Comparison of ENCODE assay signal across 8 cellular contexts in the genomic region with DNA sequence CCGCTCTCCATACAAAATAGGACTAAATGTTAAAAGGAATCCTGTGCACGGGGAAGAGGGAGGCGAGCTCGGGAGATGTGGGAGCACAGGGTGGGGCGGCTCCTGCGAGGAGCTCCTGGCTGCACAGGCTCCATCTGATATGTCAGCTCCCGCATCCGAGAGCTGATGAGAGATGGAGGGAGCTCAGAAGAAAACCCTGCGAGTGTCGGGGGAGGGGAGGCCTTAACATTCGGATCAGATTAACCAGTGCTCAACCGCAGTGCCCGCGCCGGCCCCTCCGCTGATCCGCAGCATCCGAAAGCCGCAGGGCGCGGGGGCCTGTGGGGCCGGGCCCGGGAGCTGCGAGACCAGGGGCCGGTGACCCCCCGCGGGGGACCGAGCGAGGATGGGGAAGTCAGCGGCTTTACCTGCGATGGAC. TPM values are rescaled to one million over a fixed set of nuclear protein-coding genes. Genes with fewer than 3 reads are reported as not detected.
DNase-seq lines count a peak whose midpoint lies in the region; ATAC-seq and TF ChIP-seq lines count a peak whose summit lies in the region.

No MANE protein-coding gene starts in this region.

- peak overlapping the region; percentile 54 for H3K4me3 ChIP-seq in HAP-1
- H3K4me3 ChIP-seq in heart right ventricle = peak overlapping the region; percentile 23 to 74 (median 62)
- peak overlapping the region; percentile 78 for H3K4me3 ChIP-seq in trophoblast cell (ENCODE audit: low read depth, low read length)

- peaks cover 9% of the 10 kb centered on the region for H3K4me1 Mint-ChIP-seq in activated naive CD8-positive, alpha-beta T cell treated with anti-CD3 and anti-CD28 coated beads, Interleukin-2, amount 50 U/mL, for 24 hours

- H2BK12ac ChIP-seq in trophoblast cell (ENCODE audit: low read length) = no peak overlapping the region

- peak overlapping the region; percentile 30 for H3K14ac ChIP-seq in trophoblast cell (ENCODE audit: low read length)

- H2AFZ ChIP-seq in trophoblast cell (ENCODE audit: insufficient read depth, low read length, poor library complexity) = peak overlapping the region; percentile 44

- peak overlapping the region; percentile 73 for H3K4me2 ChIP-seq in trophoblast cell (ENCODE audit: low read length)

- no peaks in the 10 kb centered on the region for H3K36me3 Mint-ChIP-seq in activated naive CD8-positive, alpha-beta T cell treated with anti-CD3 and anti-CD28 coated beads, Interleukin-2, amount 50 U/mL, for 24 hours (ENCODE audit: low read depth)

- no peak overlapping the region for H2BK5ac ChIP-seq in trophoblast cell (ENCODE audit: low read depth, low read length, poor library complexity)

- peak overlapping the region; percentile 41 for H4K8ac ChIP-seq in trophoblast cell (ENCODE audit: low read depth, low read length)

- peak overlapping the region; percentile 29 for H3K27ac Mint-ChIP-seq in activated naive CD8-positive, alpha-beta T cell treated with anti-CD3 and anti-CD28 coated beads, Interleukin-2, amount 50 U/mL, for 24 hours

- H3K9ac ChIP-seq in trophoblast cell (ENCODE audit: low read length) = no peak overlapping the region

- TF ChIP-seq CTCF in heart right ventricle (IDR thresholded peaks at IDR 0.05) = no peak

- 1 to 2% methylated on average over 31 of the region's 31 CpGs for WGBS in heart right ventricle, 2 donors
- WGBS in trophoblast cell (ENCODE audit: extremely low coverage, insufficient coverage, insufficient read length) = no CpG with 5 or more reads among the region's 31 CpGs

- H2BK120ac ChIP-seq in trophoblast cell (ENCODE audit: insufficient read depth, low read length, poor library complexity) = no peak overlapping the region

- intact Hi-C loops in heart right ventricle (cut with DNase I) = loop anchor here in 4 of 10 donors (5.0 to 10.0 kb wide), 3 partner anchors 138 to 151 kb away; no protein-coding TSS in a partner anchor

- no peak overlapping the region for H3K23ac ChIP-seq in trophoblast cell (ENCODE audit: low read length)

- H3K79me1 ChIP-seq in trophoblast cell (ENCODE audit: low read length) = peaks cover 3% of the 10 kb centered on the region

- H2AK5ac ChIP-seq in trophoblast cell (ENCODE audit: low read length) = no peak overlapping the region

- in situ Hi-C loops in HAP-1 (cut with MboI; ENCODE audit: low sequenced_read_pairs) = no loop called here

- H3K4me1 ChIP-seq in HAP-1 (peaks cover 5% of the 10 kb centered on the region), heart right ventricle (peaks cover 0 to 22% (median 13%) of the 10 kb centered on the region in 9 donors), trophoblast cell (ENCODE audit: control insufficient read depth in 1 of 2, insufficient read depth in 2 of 2, low read length in 2 of 2) (peaks cover 5 to 10% of the 10 kb centered on the region in 2 experiments)

- H3K9me3 Mint-ChIP-seq in activated naive CD8-positive, alpha-beta T cell treated with anti-CD3 and anti-CD28 coated beads, Interleukin-2, amount 50 U/mL, for 24 hours = no peaks in the 10 kb centered on the region

- H3K27me3 ChIP-seq in HAP-1 (ENCODE audit: low read depth) = no peaks in the 10 kb centered on the region; the same call in 1 of the 2 replicates
- H3K27me3 ChIP-seq in heart right ventricle = peaks cover 0 to 74% (median 46%) of the 10 kb centered on the region in 7 donors
- H3K27me3 ChIP-seq in trophoblast cell (ENCODE audit: insufficient read depth, low read length) = no peaks in the 10 kb centered on the region

- H4K12ac ChIP-seq in trophoblast cell (ENCODE audit: low read depth, low read length) = peak overlapping the region; percentile 21

- H3K9me3 ChIP-seq in HAP-1 = no peaks in the 10 kb centered on the region
- H3K9me3 ChIP-seq in heart right ventricle = no peaks in the 10 kb centered on the region
- no peaks in the 10 kb centered on the region for H3K9me3 ChIP-seq in trophoblast cell (ENCODE audit: insufficient read depth, low read depth, low read length)

- H3K36me3 ChIP-seq in HAP-1 (replicated peaks) (no peaks in the 10 kb centered on the region), heart right ventricle (no peaks in the 10 kb centered on the region), trophoblast cell (ENCODE audit: control insufficient read depth in 1 of 2, insufficient read depth in 2 of 2, low read length in 2 of 2) (no peaks in the 10 kb centered on the region)

- no peak overlapping the region for H3K18ac ChIP-seq in trophoblast cell (ENCODE audit: low read length)

- no peak overlapping the region for H4K91ac ChIP-seq in trophoblast cell (ENCODE audit: low read depth, low read length)

- DNase-seq in GM03348 (ENCODE audit: low spot score) = peak; percentile 60
- DNase-seq in HAP-1 (ENCODE audit: low spot score in 2 of 2) = peak; percentile 37 to 63
- DNase-seq in NCI-H2171 treated with DMSO at 0.1 percent for 48 hours (lab: John Stamatoyannopoulos, UW) = peak; percentile 52
- peak; percentile 20 for DNase-seq in activated naive CD8-positive, alpha-beta T cell treated with anti-CD3 and anti-CD28 coated beads, Interleukin-2, amount 50 U/mL, for 24 hours
- DNase-seq in heart right ventricle = no peak
- peak in 1 of 2 donors; percentile 7 for DNase-seq in trophoblast cell
- DNase-seq in T1000 (lab: John Stamatoyannopoulos, UW) = no peak

- ATAC-seq in activated naive CD8-positive, alpha-beta T cell treated with anti-CD3 and anti-CD28 coated beads, Interleukin-2, amount 50 U/mL, for 24 hours = peak; percentile 30
- ATAC-seq in heart right ventricle = peak; percentile 32 to 42 (median 36)
- ATAC-seq in HG03457 (IDR thresholded peaks at IDR 0.05; ENCODE audit: unreplicated experiment) = no peak

- peak overlapping the region; percentile 84 for H3K4me3 Mint-ChIP-seq in activated naive CD8-positive, alpha-beta T cell treated with anti-CD3 and anti-CD28 coated beads, Interleukin-2, amount 50 U/mL, for 24 hours

- peaks cover 44% of the 10 kb centered on the region for H3K27me3 Mint-ChIP-seq in activated naive CD8-positive, alpha-beta T cell treated with anti-CD3 and anti-CD28 coated beads, Interleukin-2, amount 50 U/mL, for 24 hours

- peaks cover 3% of the 10 kb centered on the region for H3K79me2 ChIP-seq in trophoblast cell (ENCODE audit: control insufficient read depth, insufficient read depth, low read length, poor library complexity)

- H3K4ac ChIP-seq in trophoblast cell (ENCODE audit: low read depth, low read length) = no peak overlapping the region

- H3K27ac ChIP-seq in heart right ventricle (no peak overlapping the region), trophoblast cell (ENCODE audit: low read depth, low read length) (no peak overlapping the region)

RNA-seq across cellular contexts. Expression of a gene that starts 0.6 kb away (rescaled TPM):
- under 1 TPM in 9 of 10 donors, not detected in 1; 0.07 to 0.45 (median 0.19) TPM for total RNA-seq in heart right ventricle
- polyA plus RNA-seq in heart right ventricle = under 1 TPM; 0.07 to 0.35 TPM
- 6.7 and 7.1 TPM in 2 replicates for polyA plus RNA-seq in trophoblast cell (2013)

RNA-seq across cellular contexts. Expression of a gene that starts 57.7 kb away (rescaled TPM):
- total RNA-seq in heart right ventricle = 1 to 10 TPM in 1 of 10 donors, under 1 TPM in 7, not detected in 2; 0.19 to 3.4 (median 0.41) TPM
- under 1 TPM; 0.15 to 0.17 TPM for polyA plus RNA-seq in heart right ventricle
- 36.6 and 39.1 TPM in 2 replicates for polyA plus RNA-seq in trophoblast cell (2013)

Comparison
In these comparisons a context has a peak if more than half of its experiments do, and no peak if none do; other contexts are left out.
1. DNase-seq: peak in GM03348 (single experiment), HAP-1 (2 of 2), NCI-H2171 treated with DMSO at 0.1 percent for 48 hours (single experiment) and activated naive CD8-positive, alpha-beta T cell treated with anti-CD3 and anti-CD28 coated beads, Interleukin-2, amount 50 U/mL, for 24 hours (single experiment); none in heart right ventricle (0 of 2) and T1000 (single experiment).
2. Peak in every context shown above with its lines, with median percentiles within 50 percentile points of each other: H3K4me3 ChIP-seq.